ENCODE assay signal across 12 cellular contexts in genomic region chr1:206167350-206168029, GRCh38. TPM values are rescaled to one million over a fixed set of nuclear protein-coding genes. Genes with fewer than 3 reads are reported as not detected.
A peak's percentile ranks its signal among the peaks of the same experiment; 100 is the strongest.
DNase-seq lines count a peak whose midpoint lies in the region; ATAC-seq and TF ChIP-seq lines count a peak whose summit lies in the region.
"Not testable (repeated sequence)": the region's sequence is repeated elsewhere in the genome, so short reads cannot be mapped to it uniquely, and the experiment has no call there.
"Had no signal": no experiment of that assay in that cellular context is flagged by ENCODE, and none has a peak within 500 bp of the region (broad histone marks: within the 10 kb centered on the region; RNA-seq: fewer than 3 reads in every experiment).

No MANE protein-coding gene starts in this region.

- DNase-seq in CD8-positive, alpha-beta T cell; activated CD4-positive, alpha-beta T cell treated with anti-CD3 and anti-CD28 coated beads for 36 hours; chondrocyte (ENCODE audit: low spot score); hepatocyte (ENCODE audit: low spot score): not testable (repeated sequence)
- DNase-seq in stimulated activated naive CD8-positive, alpha-beta T cell treated with anti-CD3 and anti-CD28 coated beads, Interleukin-15, amount 100 ng/mL, for 72 hours, result peak in 1 of 2 donors; percentile 13

- not testable (repeated sequence) for H3K79me2 ChIP-seq in hepatocyte

- H3K36me3 ChIP-seq in CD8-positive, alpha-beta T cell (ENCODE audit: insufficient read depth, low read length); hepatocyte (replicated peaks; ENCODE audit: insufficient read depth, low read depth): not testable (repeated sequence)

- not testable (repeated sequence) for H3K9me3 Mint-ChIP-seq in CD8-positive, alpha-beta T cell; activated CD4-positive, alpha-beta T cell treated with anti-CD3 and anti-CD28 coated beads for 36 hours (ENCODE audit: low read depth); chondrocyte (ENCODE audit: low read depth); nephron; stimulated activated naive CD8-positive, alpha-beta T cell treated with anti-CD3 and anti-CD28 coated beads, Interleukin-15, amount 100 ng/mL, for 72 hours

- H3K27me3 Mint-ChIP-seq in CD8-positive, alpha-beta T cell (ENCODE audit: low read depth); activated CD4-positive, alpha-beta T cell treated with anti-CD3 and anti-CD28 coated beads for 36 hours; chondrocyte (ENCODE audit: low read depth); nephron (ENCODE audit: low read depth); stimulated activated naive CD8-positive, alpha-beta T cell treated with anti-CD3 and anti-CD28 coated beads, Interleukin-15, amount 100 ng/mL, for 72 hours: not testable (repeated sequence)

- POLR2A ChIA-PET in CD8-positive, alpha-beta T cell (lab: Charles Lee); activated CD4-positive, alpha-beta T cell treated with anti-CD3 and anti-CD28 coated beads for 36 hours (lab: Charles Lee): not testable (repeated sequence)

- not testable (repeated sequence) for H3K4me2 ChIP-seq in hepatocyte

- H3K9me2 ChIP-seq in hepatocyte (replicated peaks; ENCODE audit: insufficient read depth), result not testable (repeated sequence)

- CTCF ChIA-PET in CD8-positive, alpha-beta T cell (lab: Charles Lee); activated CD4-positive, alpha-beta T cell treated with anti-CD3 and anti-CD28 coated beads for 36 hours (lab: Charles Lee): not testable (repeated sequence)

- 29% methylated on average over 3 of the region's 10 CpGs for WGBS in hepatocyte (ENCODE audit: low lambda C conversion rate, missing lambda C conversion rate)

- not testable (repeated sequence) for H3K27me3 ChIP-seq in CD8-positive, alpha-beta T cell (ENCODE audit: insufficient read depth, low read length); hepatocyte

- H3K9me3 ChIP-seq in CD8-positive, alpha-beta T cell (ENCODE audit: low read length); hepatocyte (ENCODE audit: low read depth): not testable (repeated sequence)

- not testable (repeated sequence) for H3K4me1 Mint-ChIP-seq in CD8-positive, alpha-beta T cell (ENCODE audit: low read depth); activated CD4-positive, alpha-beta T cell treated with anti-CD3 and anti-CD28 coated beads for 36 hours; chondrocyte (ENCODE audit: low read depth); nephron; stimulated activated naive CD8-positive, alpha-beta T cell treated with anti-CD3 and anti-CD28 coated beads, Interleukin-15, amount 100 ng/mL, for 72 hours

- not testable (repeated sequence) for H2AFZ ChIP-seq in hepatocyte

- H3K4me3 Mint-ChIP-seq in CD8-positive, alpha-beta T cell; activated CD4-positive, alpha-beta T cell treated with anti-CD3 and anti-CD28 coated beads for 36 hours; chondrocyte (ENCODE audit: unreplicated experiment); nephron; stimulated activated naive CD8-positive, alpha-beta T cell treated with anti-CD3 and anti-CD28 coated beads, Interleukin-15, amount 100 ng/mL, for 72 hours: not testable (repeated sequence)

- intact Hi-C loops in CD8-positive, alpha-beta T cell (cut with DNase I, micrococcal nuclease); activated CD4-positive, alpha-beta T cell treated with anti-CD3 and anti-CD28 coated beads for 36 hours (cut with DNase I, micrococcal nuclease): not testable (repeated sequence)

- peak; percentile 30 for TF ChIP-seq CTCF in CD8-positive, alpha-beta T cell (IDR thresholded peaks at IDR 0.05)
- TF ChIP-seq CTCF in chondrocyte (IDR thresholded peaks at IDR 0.05), result peak; percentile 66
- peak; percentile 27 for TF ChIP-seq CTCF in hepatocyte (IDR thresholded peaks at IDR 0.05; ENCODE audit: poor library complexity)
- TF ChIP-seq CTCF in nephron (IDR thresholded peaks at IDR 0.05; ENCODE audit: unreplicated experiment in 3 of 3), result peak; percentile 10 to 36 (median 23)

- peak; percentile 61 for ATAC-seq in CD8-positive, alpha-beta T cell
- ATAC-seq in GM21529 (IDR thresholded peaks at IDR 0.05; ENCODE audit: unreplicated experiment), result peak; percentile 66
- ATAC-seq in HG03565 (IDR thresholded peaks at IDR 0.05; ENCODE audit: unreplicated experiment), result peak; percentile 72
- peak; percentile 74 for ATAC-seq in activated CD4-positive, alpha-beta T cell treated with anti-CD3 and anti-CD28 coated beads for 36 hours
- peak; percentile 66 for ATAC-seq in stimulated activated naive CD8-positive, alpha-beta T cell treated with anti-CD3 and anti-CD28 coated beads, Interleukin-15, amount 100 ng/mL, for 72 hours

- H3K4me1 ChIP-seq in CD8-positive, alpha-beta T cell (ENCODE audit: insufficient read depth, low read length); hepatocyte (ENCODE audit: insufficient read depth): not testable (repeated sequence)

- H3K27ac Mint-ChIP-seq in CD8-positive, alpha-beta T cell; activated CD4-positive, alpha-beta T cell treated with anti-CD3 and anti-CD28 coated beads for 36 hours; chondrocyte (ENCODE audit: unreplicated experiment); nephron; stimulated activated naive CD8-positive, alpha-beta T cell treated with anti-CD3 and anti-CD28 coated beads, Interleukin-15, amount 100 ng/mL, for 72 hours: not testable (repeated sequence)

- not testable (repeated sequence) for H4K20me1 ChIP-seq in hepatocyte (ENCODE audit: insufficient read depth, poor library complexity, severe bottlenecking)

- H3K27ac ChIP-seq in CD8-positive, alpha-beta T cell (ENCODE audit: low read depth, low read length); hepatocyte: not testable (repeated sequence)

- H3K36me3 Mint-ChIP-seq in CD8-positive, alpha-beta T cell; activated CD4-positive, alpha-beta T cell treated with anti-CD3 and anti-CD28 coated beads for 36 hours (ENCODE audit: low read depth); chondrocyte (ENCODE audit: low read depth); nephron (ENCODE audit: low read depth): not testable (repeated sequence)

- not testable (repeated sequence) for H3K4me3 ChIP-seq in CD8-positive, alpha-beta T cell (ENCODE audit: low read depth, low read length); hepatocyte

RNA-seq across cellular contexts. Expression of gene FAM72A, which starts 35.1 kb away (rescaled TPM):
- not detected for total RNA-seq in CD8-positive, alpha-beta T cell
- total RNA-seq in activated CD4-positive, alpha-beta T cell treated with anti-CD3 and anti-CD28 coated beads for 36 hours, result 10 to 100 TPM; 34.8 to 42.2 TPM
- 1.9 to 3.3 TPM (median 2.3 TPM) in 3 replicates for total RNA-seq in chondrocyte
- total RNA-seq in hepatocyte, result 0.83 and 0.92 TPM in 2 replicates
- polyA plus RNA-seq in hepatocyte, result 1.8 and 4.2 TPM in 2 replicates

RNA-seq across cellular contexts. Expression of gene SRGAP2, which starts 35.9 kb away (rescaled TPM):
- total RNA-seq in CD8-positive, alpha-beta T cell, result 10 to 100 TPM; 10.5 to 11.3 TPM
- 10 to 100 TPM; 42.1 to 69.0 TPM for total RNA-seq in activated CD4-positive, alpha-beta T cell treated with anti-CD3 and anti-CD28 coated beads for 36 hours
- total RNA-seq in chondrocyte (43.0 to 65.2 TPM (median 50.4 TPM) in 3 replicates), hepatocyte (22.4 and 23.7 TPM in 2 replicates)
- 16.3 and 28.1 TPM in 2 replicates for polyA plus RNA-seq in hepatocyte

RNA-seq across cellular contexts. Expression of gene AVPR1B, which starts 50.3 kb away (rescaled TPM):
- total RNA-seq in CD8-positive, alpha-beta T cell, result not detected
- not detected for total RNA-seq in activated CD4-positive, alpha-beta T cell treated with anti-CD3 and anti-CD28 coated beads for 36 hours
- total RNA-seq in chondrocyte (not detected in 3 replicates), hepatocyte (not detected in 2 replicates)
- not detected in 2 replicates for polyA plus RNA-seq in hepatocyte
- total RNA-seq: cerebellum; lower leg skin; renal cortical epithelial cell; T-helper 2 cell treated with Interferon-gamma antibody and Interleukin-4, amounts not matched to agents 100 ng/mL and 5 ng/mL, for 36 hours had no signal
